17 cellular contexts compared by ENCODE assay signal in the genomic region with DNA sequence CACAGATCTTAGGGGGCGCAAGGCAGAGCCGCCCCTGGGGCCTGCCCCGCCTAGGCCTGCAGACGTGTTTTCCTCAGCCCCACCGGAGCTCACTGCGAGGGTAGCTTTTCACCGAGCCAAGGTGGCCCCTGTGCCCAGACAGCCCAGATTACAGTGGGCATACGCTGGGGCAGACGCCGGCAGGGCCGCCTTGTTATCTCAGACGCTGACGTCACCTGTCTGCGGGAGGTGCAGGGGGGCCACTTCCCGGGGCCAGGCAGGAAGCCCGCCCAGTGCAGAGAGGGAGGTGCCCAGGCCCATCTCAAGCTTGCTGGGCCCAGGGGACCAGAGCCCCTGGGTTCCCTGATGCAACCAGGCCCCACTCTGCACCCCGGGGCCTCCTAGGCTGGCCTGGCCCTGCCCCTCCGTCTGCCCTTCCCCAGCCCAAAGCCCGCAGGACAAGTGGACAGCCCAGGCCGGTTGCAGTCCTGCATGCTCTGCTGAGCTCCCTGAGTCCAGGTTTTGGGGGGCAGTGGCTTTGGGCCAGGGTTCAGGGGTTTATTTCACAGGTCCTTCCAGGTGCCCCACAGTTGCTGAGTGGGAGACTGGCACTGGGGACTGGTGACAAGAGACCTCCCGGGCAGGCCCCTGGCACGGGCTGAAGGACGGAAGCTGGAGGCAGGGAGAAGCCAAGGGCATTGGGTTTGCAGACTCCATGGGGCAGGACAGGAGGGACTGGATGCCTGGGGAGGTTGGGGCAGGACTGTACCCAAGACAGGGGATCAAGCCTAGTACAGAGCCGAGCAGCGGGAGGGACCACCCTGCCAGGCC. TPM values are rescaled to one million over a fixed set of nuclear protein-coding genes. Genes with fewer than 3 reads are reported as not detected.
DNase-seq lines count a peak whose midpoint lies in the region; ATAC-seq and TF ChIP-seq lines count a peak whose summit lies in the region.
"Had no signal": no experiment of that assay in that cellular context is flagged by ENCODE, and none has a peak within 500 bp of the region (broad histone marks: within the 10 kb centered on the region; RNA-seq: fewer than 3 reads in every experiment).

No MANE protein-coding gene starts in this region.

- H3K27me3 ChIP-seq in lower lobe of right lung (ENCODE audit: low read depth), result no peaks in the 10 kb centered on the region
- H3K27me3 ChIP-seq in upper lobe of left lung, result no peaks in the 10 kb centered on the region
- H3K27me3 ChIP-seq: brain microvascular endothelial cell had no signal

- no peaks in the 10 kb centered on the region for H3K36me3 ChIP-seq in lower lobe of right lung
- no peaks in the 10 kb centered on the region for H3K36me3 ChIP-seq in upper lobe of left lung
- H3K36me3 ChIP-seq: brain microvascular endothelial cell had no signal

- no peaks in the 10 kb centered on the region for H3K36me3 Mint-ChIP-seq in activated T-cell treated with anti-CD3 and anti-CD28 coated beads, Interleukin-2, amount 50 U/mL, for 24 hours (ENCODE audit: low read depth)
- no peaks in the 10 kb centered on the region for H3K36me3 Mint-ChIP-seq in chondrocyte (ENCODE audit: low read depth)
- H3K36me3 Mint-ChIP-seq in MCF 10A (ENCODE audit: insufficient read depth, unreplicated experiment), result no peaks in the 10 kb centered on the region
- H3K36me3 Mint-ChIP-seq: immature natural killer cell had no signal

- H3K27ac Mint-ChIP-seq in activated T-cell treated with anti-CD3 and anti-CD28 coated beads, Interleukin-2, amount 50 U/mL, for 24 hours, result no peak overlapping the region
- H3K27ac Mint-ChIP-seq in chondrocyte (ENCODE audit: unreplicated experiment), result no peak overlapping the region
- H3K27ac Mint-ChIP-seq in MCF 10A (ENCODE audit: low read depth, unreplicated experiment), result no peak overlapping the region

- H3K4me1 ChIP-seq in lower lobe of right lung (peaks cover 48% of the 10 kb centered on the region), upper lobe of left lung (peaks cover 43 to 62% (median 54%) of the 10 kb centered on the region in 4 donors)

- H3K4me3 Mint-ChIP-seq in activated T-cell treated with anti-CD3 and anti-CD28 coated beads, Interleukin-2, amount 50 U/mL, for 24 hours, result no peak overlapping the region
- no peak overlapping the region for H3K4me3 Mint-ChIP-seq in chondrocyte (ENCODE audit: unreplicated experiment)
- H3K4me3 Mint-ChIP-seq in MCF 10A (ENCODE audit: unreplicated experiment), result no peak overlapping the region
- H3K4me3 Mint-ChIP-seq: immature natural killer cell had no signal

- CTCF ChIA-PET in MCF 10A (lab: Yijun Ruan, JAX), result interaction anchor here (1.6 to 2.5 kb wide), 3 partner anchors 49 to 64 kb away, joined by 7 to 11 read pairs (median 8); no protein-coding TSS in a partner anchor

- H3K9me3 Mint-ChIP-seq in activated T-cell treated with anti-CD3 and anti-CD28 coated beads, Interleukin-2, amount 50 U/mL, for 24 hours, result no peaks in the 10 kb centered on the region
- H3K9me3 Mint-ChIP-seq in chondrocyte (ENCODE audit: low read depth) (no peaks in the 10 kb centered on the region), MCF 10A (ENCODE audit: unreplicated experiment) (peaks cover 8% of the 10 kb centered on the region)
- H3K9me3 Mint-ChIP-seq: immature natural killer cell had no signal

- no peak for TF ChIP-seq CTCF in chondrocyte (IDR thresholded peaks at IDR 0.05)
- no peak for TF ChIP-seq CTCF in lower lobe of right lung (IDR thresholded peaks at IDR 0.05)
- TF ChIP-seq CTCF in upper lobe of left lung (IDR thresholded peaks at IDR 0.05), result no peak
- TF ChIP-seq CTCF in MCF 10A (IDR thresholded peaks at IDR 0.05; ENCODE audit: unreplicated experiment), result no peak

- POLR2A ChIA-PET in MCF 10A (lab: Yijun Ruan, JAX), result interaction anchor here (0.6 kb wide), 1 partner anchor 107 kb away, joined by 3 read pairs; no protein-coding TSS in a partner anchor

- no TSS peak for BruUV-seq in MCF 10A (replicated peaks; lab: Mats Ljungman, UMichigan)

- peak; percentile 28 for DNase-seq in activated T-cell treated with anti-CD3 and anti-CD28 coated beads, Interleukin-2, amount 50 U/mL, for 24 hours
- DNase-seq in activated T-cell treated with anti-CD3 and anti-CD28 coated beads, Interleukin-2, amount 50 U/mL, for 48 hours, result no peak
- DNase-seq in chondrocyte (ENCODE audit: low spot score) (peak; percentile 83), lower lobe of right lung (peak; percentile 59), upper lobe of left lung (peak; percentile 39 to 80), NCI-H82 treated with DMSO at 0.1 percent for 48 hours (lab: John Stamatoyannopoulos, UW; ENCODE audit: unreplicated experiment) (no peak), MCF 10A (ENCODE audit: unreplicated experiment) (no peak), NCI-H526 (lab: John Stamatoyannopoulos, UW) (no peak)
- DNase-seq: activated CD8-positive, alpha-beta memory T cell treated with anti-CD3 and anti-CD28 coated beads, Interleukin-2, amount 50 U/mL, for 48 hours; brain microvascular endothelial cell; GF-D8; NCI-H187 treated with DMSO at 0.1 percent for 48 hours; OCI-M1; stimulated activated CD4-positive, alpha-beta T cell treated with anti-CD3 and anti-CD28 coated beads, Interleukin-4, amount 100 ng/mL, for 4 hours; T-helper 9 cell had no signal

- H3K4me1 Mint-ChIP-seq in activated T-cell treated with anti-CD3 and anti-CD28 coated beads, Interleukin-2, amount 50 U/mL, for 24 hours (ENCODE audit: low read depth), result no peaks in the 10 kb centered on the region
- peaks cover 24% of the 10 kb centered on the region for H3K4me1 Mint-ChIP-seq in chondrocyte (ENCODE audit: low read depth)
- peaks cover 16% of the 10 kb centered on the region for H3K4me1 Mint-ChIP-seq in MCF 10A (ENCODE audit: insufficient read depth, unreplicated experiment)
- H3K4me1 Mint-ChIP-seq: immature natural killer cell had no signal

- H3K27ac ChIP-seq in lower lobe of right lung (no peak overlapping the region), upper lobe of left lung (peak overlapping the region in 3 of 4 donors; percentile 35 to 56 (median 35))
- H3K27ac ChIP-seq: brain microvascular endothelial cell, epithelial cell of prostate had no signal

- H3K9me3 ChIP-seq in lower lobe of right lung (no peaks in the 10 kb centered on the region), upper lobe of left lung (no peaks in the 10 kb centered on the region)

- H3K4me3 ChIP-seq in lower lobe of right lung (no peak overlapping the region), upper lobe of left lung (no peak overlapping the region)

- intact Hi-C loops in lower lobe of right lung (cut with DNase I), result no loop called here
- intact Hi-C loops in MCF 10A (cut with micrococcal nuclease), result no loop called here

- ATAC-seq in lower lobe of right lung (peak; percentile 17 to 40), upper lobe of left lung (ENCODE audit: low FRiP score in 2 of 2) (no peak)

- TF ChIP-seq POLR2A in upper lobe of left lung (IDR thresholded peaks at IDR 0.05), result no peak

- 62 to 89% methylated on average over 3 to 17 of the region's 25 CpGs for WGBS in upper lobe of left lung, 2 donors

- peaks cover 10% of the 10 kb centered on the region for H3K27me3 Mint-ChIP-seq in activated T-cell treated with anti-CD3 and anti-CD28 coated beads, Interleukin-2, amount 50 U/mL, for 24 hours
- peaks cover 6% of the 10 kb centered on the region for H3K27me3 Mint-ChIP-seq in chondrocyte (ENCODE audit: low read depth)
- H3K27me3 Mint-ChIP-seq in MCF 10A (ENCODE audit: insufficient read depth, unreplicated experiment), result peaks cover 20% of the 10 kb centered on the region

- no peak for TF ChIP-seq EP300 in upper lobe of left lung (IDR thresholded peaks at IDR 0.05)

RNA-seq across cellular contexts. Expression of gene IGF2, which starts 38.6 kb away (rescaled TPM):
- total RNA-seq in chondrocyte (107 to 716 TPM (median 110 TPM) in 3 replicates), lower lobe of right lung (33.9 TPM), upper lobe of left lung (10 to 100 TPM in 2 of 6 donors, 1 to 10 TPM in 3, not detected in 1; 7.0 to 24.4 (median 8.4) TPM), MCF 10A (2022) (0.29 and 0.35 TPM in 2 replicates)

Comparison
In these comparisons a context has a peak if more than half of its experiments do, and no peak if none do; other contexts are left out.
1. DNase-seq: peak in activated T-cell treated with anti-CD3 and anti-CD28 coated beads, Interleukin-2, amount 50 U/mL, for 24 hours (single experiment), chondrocyte (single experiment), lower lobe of right lung (single experiment) and upper lobe of left lung (2 of 2); none in activated T-cell treated with anti-CD3 and anti-CD28 coated beads, Interleukin-2, amount 50 U/mL, for 48 hours (0 of 2), NCI-H82 treated with DMSO at 0.1 percent for 48 hours (single experiment), MCF 10A (single experiment) and NCI-H526 (0 of 2).
2. ATAC-seq: peak in lower lobe of right lung (2 of 2); none in upper lobe of left lung (0 of 2).